In genomic region chr17:74759941-74760340, GRCh38 we compare ENCODE assay signal across 8 cellular contexts. TPM values are rescaled to one million over a fixed set of nuclear protein-coding genes. Genes with fewer than 3 reads are reported as not detected.
DNase-seq lines count a peak whose midpoint lies in the region; ATAC-seq and TF ChIP-seq lines count a peak whose summit lies in the region.

No MANE protein-coding gene starts in this region.

- H3K4me3 ChIP-seq in H7 (ENCODE audit: insufficient read depth, low read depth, low read length) (no peak overlapping the region), ectodermal cell (ENCODE audit: insufficient read depth, low read depth, low read length) (no peak overlapping the region), neutrophil (ENCODE audit: low read depth in 1 of 2, low read length in 1 of 2) (peak overlapping the region; percentile 39 to 55)

- H3K9me3 ChIP-seq in ectodermal cell (ENCODE audit: control insufficient read depth, low read length) (no peaks in the 10 kb centered on the region), neutrophil (no peaks in the 10 kb centered on the region)

- TF ChIP-seq CTCF in neutrophil (IDR thresholded peaks at IDR 0.05) = no peak

- H3K27me3 ChIP-seq in H7 (ENCODE audit: control insufficient read depth, insufficient read depth, low read length) = no peaks in the 10 kb centered on the region
- no peaks in the 10 kb centered on the region for H3K27me3 ChIP-seq in ectodermal cell (ENCODE audit: control insufficient read depth, insufficient read depth, low read length, poor library complexity, severe bottlenecking)
- no peaks in the 10 kb centered on the region for H3K27me3 ChIP-seq in neutrophil

- H3K36me3 ChIP-seq in H7 (replicated peaks; ENCODE audit: control insufficient read depth, insufficient read depth, low read length) (no peaks in the 10 kb centered on the region; the same call in 1 of the 2 replicates), ectodermal cell (ENCODE audit: control insufficient read depth, insufficient read depth, low read length) (no peaks in the 10 kb centered on the region), neutrophil (peaks cover 39% of the 10 kb centered on the region)

- WGBS in ectodermal cell, 2 experiments = 32 to 37% methylated on average over 10 of the region's 10 CpGs

- ATAC-seq in GM18498 (IDR thresholded peaks at IDR 0.05; ENCODE audit: unreplicated experiment) (no peak), GM18505 (IDR thresholded peaks at IDR 0.05; ENCODE audit: unreplicated experiment) (no peak)

- H3K4me1 ChIP-seq in ectodermal cell (ENCODE audit: control insufficient read depth, insufficient read depth, low read length) = peaks cover 76% of the 10 kb centered on the region
- H3K4me1 ChIP-seq in neutrophil (ENCODE audit: control insufficient read depth in 1 of 2, insufficient read depth in 1 of 2, low read depth in 1 of 2, low read length in 1 of 2) = peaks cover 74 to 81% of the 10 kb centered on the region in 2 experiments

- DNase-seq in H7 (peak; percentile 89), NCI-H82 (lab: John Stamatoyannopoulos, UW) (peak; percentile 84), NK-92 (lab: John Stamatoyannopoulos, UW; ENCODE audit: unreplicated experiment) (no peak), NCI-H1930 (lab: John Stamatoyannopoulos, UW) (no peak)

- peak overlapping the region; percentile 83 for H3K27ac ChIP-seq in ectodermal cell (ENCODE audit: insufficient read depth, low read depth, low read length, poor library complexity, severe bottlenecking)
- peak overlapping the region; percentile 73 for H3K27ac ChIP-seq in neutrophil

- TF ChIP-seq POLR2A in GM18505 (IDR thresholded peaks at IDR 0.05; ENCODE audit: borderline replicate concordance, extremely low read depth, insufficient read depth, insufficient read length) = no peak

RNA-seq across cellular contexts. Expression of gene NHERF1, which starts 11.5 kb away (rescaled TPM):
- 63.1 and 79.1 TPM in 2 replicates for total RNA-seq in H7 (2014; rRNA removed; shearing (Covaris generic))
- 57.2 TPM for polyA plus RNA-seq in ectodermal cell (2013, experiment 1 of 4)
- polyA plus RNA-seq in ectodermal cell (2013, experiment 2 of 4) = 55.0 TPM
- 53.1 TPM for polyA plus RNA-seq in ectodermal cell (2013, experiment 3 of 4)
- polyA plus RNA-seq in ectodermal cell (2013, experiment 4 of 4) = 50.8 TPM

RNA-seq across cellular contexts. Expression of gene NAT9, which starts 16.2 kb away (rescaled TPM):
- 47.9 and 73.3 TPM in 2 replicates for total RNA-seq in H7 (2014; rRNA removed; shearing (Covaris generic))
- 61.8 TPM for polyA plus RNA-seq in ectodermal cell (2013, experiment 1 of 4)
- 53.2 TPM for polyA plus RNA-seq in ectodermal cell (2013, experiment 2 of 4)
- polyA plus RNA-seq in ectodermal cell (2013, experiment 3 of 4) = 51.7 TPM
- polyA plus RNA-seq in ectodermal cell (2013, experiment 4 of 4) = 55.4 TPM

RNA-seq across cellular contexts. Expression of gene RAB37, which starts 22.9 kb away (rescaled TPM):
- total RNA-seq in H7 (2014; rRNA removed; shearing (Covaris generic)) = 2.5 and 3.5 TPM in 2 replicates
- polyA plus RNA-seq in ectodermal cell (2013, experiment 1 of 4) = 1.6 TPM
- polyA plus RNA-seq in ectodermal cell (2013, experiment 2 of 4) = 1.6 TPM
- polyA plus RNA-seq in ectodermal cell (2013, experiment 3 of 4) = 1.5 TPM
- polyA plus RNA-seq in ectodermal cell (2013, experiment 4 of 4) = 1.3 TPM

RNA-seq across cellular contexts. Expression of gene CD300LF, which starts 47.2 kb away (rescaled TPM):
- total RNA-seq in H7 (2014; rRNA removed; shearing (Covaris generic)) = not detected in 2 replicates
- not detected for polyA plus RNA-seq in ectodermal cell (2013, experiment 1 of 4)
- not detected for polyA plus RNA-seq in ectodermal cell (2013, experiment 2 of 4)
- not detected for polyA plus RNA-seq in ectodermal cell (2013, experiment 3 of 4)
- not detected for polyA plus RNA-seq in ectodermal cell (2013, experiment 4 of 4)

Comparison
In these comparisons a context has a peak if more than half of its experiments do, and no peak if none do; other contexts are left out.
1. DNase-seq: peak in H7 (single experiment) and NCI-H82 (single experiment); none in NK-92 (single experiment) and NCI-H1930 (0 of 2).
2. H3K4me3 ChIP-seq: peak in neutrophil (2 of 2); none in H7 (single experiment) and ectodermal cell (single experiment).